In genomic region chr10:22494007-22494406, GRCh38 we compare ENCODE assay signal across 1 cellular context.
TF ChIP-seq lines count a peak whose summit lies in the region.

No MANE protein-coding gene starts in this region.

TF ChIP-seq in K562, 482 proteins besides CTCF, POLR2A, EP300 and RAD21:
- TF ChIP-seq ZBTB40 (IDR thresholded peaks at IDR 0.05): peak; percentile 82
- no peak for TF ChIP-seq ZBTB40 (CRISPR knock-in tag; IDR thresholded peaks at IDR 0.05)
- peak; percentile 55 for TF ChIP-seq PRDM10 (IDR thresholded peaks at IDR 0.05; ENCODE audit: partially characterized antibody)
- TF ChIP-seq ZNF740 (CRISPR knock-in tag; IDR thresholded peaks at IDR 0.05): no peak
- TF ChIP-seq ZNF740 (tag; IDR thresholded peaks at IDR 0.05): no peak
- peak in 1 of 2 experiments; percentile 30; a peak in 1 of 4 replicates for TF ChIP-seq RCOR1 (IDR thresholded peaks at IDR 0.05; ENCODE audit: borderline replicate concordance in 1 of 2, low read depth in 2 of 2, low read length in 2 of 2)
